In genomic region chr3:47112997-47113396, GRCh38 we compare ENCODE assay signal across 1 cellular context.
TF ChIP-seq lines count a peak whose summit lies in the region.

No MANE protein-coding gene starts in this region.

TF ChIP-seq in H1, 55 proteins besides CTCF, POLR2A, EP300 and RAD21:
- no peak for TF ChIP-seq POU5F1 (IDR thresholded peaks at IDR 0.05; ENCODE audit: low read depth, low read length)
- TF ChIP-seq KDM4A (IDR thresholded peaks at IDR 0.05; ENCODE audit: low read depth, low read length, severe bottlenecking): no peak
- TF ChIP-seq HDAC2 (IDR thresholded peaks at IDR 0.05; ENCODE audit: borderline replicate concordance in 1 of 2, low read depth in 2 of 2, low read length in 2 of 2): no peak
- no peak for TF ChIP-seq GABPA (IDR thresholded peaks at IDR 0.05; ENCODE audit: borderline replicate concordance, insufficient read depth, low read length)
- TF ChIP-seq, protein P1, sequence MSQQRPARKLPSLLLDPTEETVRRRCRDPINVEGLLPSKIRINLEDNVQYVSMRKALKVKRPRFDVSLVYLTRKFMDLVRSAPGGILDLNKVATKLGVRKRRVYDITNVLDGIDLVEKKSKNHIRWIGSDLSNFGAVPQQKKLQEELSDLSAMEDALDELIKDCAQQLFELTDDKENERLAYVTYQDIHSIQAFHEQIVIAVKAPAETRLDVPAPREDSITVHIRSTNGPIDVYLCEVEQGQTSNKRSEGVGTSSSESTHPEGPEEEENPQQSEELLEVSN (IDR thresholded peaks at IDR 0.05): no peak
- no peak for TF ChIP-seq CEBPB (IDR thresholded peaks at IDR 0.05; ENCODE audit: low read depth, low read length)
- no peak for TF ChIP-seq CREB1 (IDR thresholded peaks at IDR 0.05)
- TF ChIP-seq CBX8 (IDR thresholded peaks at IDR 0.05; ENCODE audit: borderline replicate concordance, low read depth, low read length): no peak
- no peak for TF ChIP-seq MAFK (IDR thresholded peaks at IDR 0.05; ENCODE audit: low read depth, low read length)
- TF ChIP-seq RNF2 (IDR thresholded peaks at IDR 0.05; ENCODE audit: borderline replicate concordance, low read depth, low read length, missing control alignments, poor library complexity, severe bottlenecking): no peak
- TF ChIP-seq, protein P2, sequence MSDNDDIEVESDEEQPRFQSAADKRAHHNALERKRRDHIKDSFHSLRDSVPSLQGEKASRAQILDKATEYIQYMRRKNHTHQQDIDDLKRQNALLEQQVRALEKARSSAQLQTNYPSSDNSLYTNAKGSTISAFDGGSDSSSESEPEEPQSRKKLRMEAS (IDR thresholded peaks at IDR 0.05): no peak
- TF ChIP-seq BACH1 (IDR thresholded peaks at IDR 0.05; ENCODE audit: low read length): no peak
- TF ChIP-seq JUN (IDR thresholded peaks at IDR 0.05; ENCODE audit: low read depth, low read length): no peak
- TF ChIP-seq SRF (IDR thresholded peaks at IDR 0.05; ENCODE audit: low read depth, low read length): no peak
- no peak for TF ChIP-seq SAP30 (IDR thresholded peaks at IDR 0.05; ENCODE audit: insufficient read depth, insufficient replicate concordance, low read length)
- no peak for TF ChIP-seq CBX5 (IDR thresholded peaks at IDR 0.05; ENCODE audit: low read depth, low read length)
- no peak for TF ChIP-seq TBP (IDR thresholded peaks at IDR 0.05; ENCODE audit: low read depth, low read length)
- TF ChIP-seq NANOG (IDR thresholded peaks at IDR 0.05; ENCODE audit: insufficient read depth, low read depth, low read length, poor library complexity, severe bottlenecking): no peak
